ENCODE assay signal across 18 cellular contexts in the genomic region with DNA sequence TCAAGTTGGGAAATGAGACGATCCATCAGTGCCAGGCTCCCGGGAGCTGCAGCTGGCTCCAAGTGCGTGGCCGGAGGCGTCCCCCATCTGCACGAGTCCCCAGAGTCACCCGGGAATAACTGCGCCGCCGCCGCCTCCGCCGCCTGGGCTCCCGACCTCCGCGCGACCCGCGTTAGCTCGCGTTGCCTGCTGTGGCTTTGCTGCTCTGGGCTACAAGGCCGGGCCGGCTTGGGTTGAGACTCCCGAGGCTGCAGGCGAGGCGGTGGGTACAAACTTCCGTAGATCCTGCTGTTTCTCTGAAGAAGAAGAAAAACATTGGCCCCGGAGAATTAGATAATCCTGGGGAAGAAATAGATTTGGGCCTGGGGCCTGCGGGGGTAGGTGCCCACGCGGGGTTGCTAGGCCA. TPM values are rescaled to one million over a fixed set of nuclear protein-coding genes. Genes with fewer than 3 reads are reported as not detected.
A peak's percentile ranks its signal among the peaks of the same experiment; 100 is the strongest.
DNase-seq lines count a peak whose midpoint lies in the region; ATAC-seq and TF ChIP-seq lines count a peak whose summit lies in the region.
"Had no signal": no experiment of that assay in that cellular context is flagged by ENCODE, and none has a peak within 500 bp of the region (broad histone marks: within the 10 kb centered on the region; RNA-seq: fewer than 3 reads in every experiment).

No MANE protein-coding gene starts in this region.

- H3K36me3 ChIP-seq in RWPE2 (ENCODE audit: low read depth) (no peaks in the 10 kb centered on the region), trophoblast cell (ENCODE audit: control insufficient read depth in 1 of 2, insufficient read depth in 2 of 2, low read length in 2 of 2) (no peaks in the 10 kb centered on the region), adrenal gland (replicated peaks in 1 of 2) (no peaks in the 10 kb centered on the region)
- H3K36me3 ChIP-seq: tibial nerve had no signal

- H3K4me3 ChIP-seq in RWPE2 (ENCODE audit: severe bottlenecking) (no peak overlapping the region), trophoblast cell (ENCODE audit: low read depth, low read length) (no peak overlapping the region), adrenal gland (no peak overlapping the region)
- H3K4me3 ChIP-seq: mucosa of descending colon had no signal

- no peak for TF ChIP-seq CTCF in GM13976 (IDR thresholded peaks at IDR 0.05; ENCODE audit: borderline replicate concordance, control extremely low read depth, extremely low read depth, insufficient read depth, missing control alignments)
- no peak for TF ChIP-seq CTCF in RWPE2 (IDR thresholded peaks at IDR 0.05; ENCODE audit: poor library complexity, severe bottlenecking)
- no peak for TF ChIP-seq CTCF in adrenal gland (IDR thresholded peaks at IDR 0.05)

- no peak overlapping the region for H2AK5ac ChIP-seq in trophoblast cell (ENCODE audit: low read length)

- H3K27ac ChIP-seq in RWPE2 (ENCODE audit: poor library complexity, severe bottlenecking) (no peak overlapping the region), trophoblast cell (ENCODE audit: low read depth, low read length) (no peak overlapping the region), adrenal gland (no peak overlapping the region)
- H3K27ac ChIP-seq: tibial nerve had no signal

- no peak overlapping the region for H2BK120ac ChIP-seq in trophoblast cell (ENCODE audit: insufficient read depth, low read length, poor library complexity)

- H3K4me1 ChIP-seq in RWPE2 (ENCODE audit: insufficient read depth, poor library complexity, severe bottlenecking) (no peaks in the 10 kb centered on the region), trophoblast cell (ENCODE audit: control insufficient read depth in 1 of 2, insufficient read depth in 2 of 2, low read length in 2 of 2) (no peaks in the 10 kb centered on the region), adrenal gland (replicated peaks in 1 of 2) (no peaks in the 10 kb centered on the region)

- peak; percentile 21 for DNase-seq in GM13976 (ENCODE audit: low spot score)
- DNase-seq in RWPE2 (ENCODE audit: low spot score), result peak; percentile 62
- peak; percentile 17 for DNase-seq in hepatic stellate cell (ENCODE audit: low spot score)
- no peak for DNase-seq in trophoblast cell
- DNase-seq in stimulated activated CD4-positive, alpha-beta T cell treated with anti-CD3 and anti-CD28 coated beads, Interleukin-12 subunit alpha, Interleukin-12 subunit beta, amount 100 ng/mL, for 4 hours, result no peak
- DNase-seq in adrenal gland, result no peak
- DNase-seq: activated CD4-positive, alpha-beta T cell treated with anti-CD3 and anti-CD28 coated beads, Interleukin-2, amount 50 U/mL, for 1 hour; activated T-cell treated with anti-CD3 and anti-CD28 coated beads, Interleukin-2, amount 50 U/mL, for 24 hours; CD4-positive, alpha-beta T cell; cortex of kidney; mucosa of descending colon; NCI-H1048; NK-92 treated with Interleukin-12 subunit alpha and Interleukin-12 subunit beta, amount 100 ng/mL, for 24 hours; SHP77 treated with DMSO at 0.1 percent for 48 hours had no signal

- H3K4ac ChIP-seq in trophoblast cell (ENCODE audit: low read depth, low read length), result no peak overlapping the region

- no peak overlapping the region for H2AFZ ChIP-seq in trophoblast cell (ENCODE audit: insufficient read depth, low read length, poor library complexity)

- H3K79me2 ChIP-seq in trophoblast cell (ENCODE audit: control insufficient read depth, insufficient read depth, low read length, poor library complexity), result no peaks in the 10 kb centered on the region

- TF ChIP-seq POLR2A in adrenal gland (IDR thresholded peaks at IDR 0.05), result no peak

- H3K9ac ChIP-seq in trophoblast cell (ENCODE audit: low read length), result no peak overlapping the region

- no peak for ATAC-seq in RWPE2 (ENCODE audit: low read depth)
- ATAC-seq in HG02798 (IDR thresholded peaks at IDR 0.05; ENCODE audit: poor library complexity, unreplicated experiment), result no peak
- no peak for ATAC-seq in HG02870 (IDR thresholded peaks at IDR 0.05; ENCODE audit: unreplicated experiment)
- ATAC-seq: mucosa of descending colon had no signal

- H4K8ac ChIP-seq in trophoblast cell (ENCODE audit: low read depth, low read length), result no peak overlapping the region

- H3K79me1 ChIP-seq in trophoblast cell (ENCODE audit: low read length), result no peaks in the 10 kb centered on the region

- no CpG with 5 or more reads among the region's 31 CpGs for WGBS in trophoblast cell (ENCODE audit: extremely low coverage, insufficient coverage, insufficient read length)
- 11 to 18% (median 14%) methylated on average over 6 to 31 of the region's 31 CpGs for WGBS in adrenal gland, 4 donors

- intact Hi-C loops in adrenal gland (cut with DNase I), result no loop called here

- no peaks in the 10 kb centered on the region for H3K9me3 ChIP-seq in RWPE2 (ENCODE audit: severe bottlenecking)
- H3K9me3 ChIP-seq in trophoblast cell (ENCODE audit: insufficient read depth, low read depth, low read length), result peaks cover 11% of the 10 kb centered on the region
- H3K9me3 ChIP-seq in adrenal gland (replicated peaks in 1 of 3), result no peaks in the 10 kb centered on the region
- H3K9me3 ChIP-seq: mucosa of descending colon, tibial nerve had no signal

- in situ Hi-C loops in GM13976 (cut with MboI; ENCODE audit: low sequenced_read_pairs, unreplicated experiment), result no loop called here

- H3K27me3 ChIP-seq in RWPE2 (ENCODE audit: insufficient read depth, poor library complexity, severe bottlenecking) (peaks cover 45% of the 10 kb centered on the region), trophoblast cell (ENCODE audit: insufficient read depth, low read length) (peaks cover 51% of the 10 kb centered on the region), adrenal gland (peaks cover 49% of the 10 kb centered on the region)

- peak overlapping the region; percentile 13 for H3K4me2 ChIP-seq in trophoblast cell (ENCODE audit: low read length)

- no peak overlapping the region for H3K14ac ChIP-seq in trophoblast cell (ENCODE audit: low read length)

- H2BK5ac ChIP-seq in trophoblast cell (ENCODE audit: low read depth, low read length, poor library complexity), result no peak overlapping the region

- H4K12ac ChIP-seq in trophoblast cell (ENCODE audit: low read depth, low read length), result no peak overlapping the region

- H4K91ac ChIP-seq in trophoblast cell (ENCODE audit: low read depth, low read length), result no peak overlapping the region

- no peak overlapping the region for H3K18ac ChIP-seq in trophoblast cell (ENCODE audit: low read length)

- H3K23ac ChIP-seq in trophoblast cell (ENCODE audit: low read length), result no peak overlapping the region

- no peak overlapping the region for H2BK12ac ChIP-seq in trophoblast cell (ENCODE audit: low read length)

RNA-seq across cellular contexts. Expression of a gene that starts 7.4 kb away (rescaled TPM):
- 0.04 TPM in 1 of 2 replicates, not detected in the other for polyA plus RNA-seq in trophoblast cell (2013)
- total RNA-seq in adrenal gland, result 1 to 10 TPM in 5 of 8 donors, under 1 TPM in 3; 0.35 to 6.6 (median 1.3) TPM
- polyA plus RNA-seq in adrenal gland, result 1 to 10 TPM; 1.4 to 3.5 (median 2.5) TPM
- total RNA-seq: HepG2 had no signal
- polyA plus RNA-seq: HepG2 had no signal

Comparison
In these comparisons a context has a peak if more than half of its experiments do, and no peak if none do; other contexts are left out.
1. DNase-seq: peak in GM13976 (single experiment), RWPE2 (single experiment) and hepatic stellate cell (single experiment); none in trophoblast cell (0 of 2), stimulated activated CD4-positive, alpha-beta T cell treated with anti-CD3 and anti-CD28 coated beads, Interleukin-12 subunit alpha, Interleukin-12 subunit beta, amount 100 ng/mL, for 4 hours (single experiment) and adrenal gland (0 of 7).